In the genomic region with DNA sequence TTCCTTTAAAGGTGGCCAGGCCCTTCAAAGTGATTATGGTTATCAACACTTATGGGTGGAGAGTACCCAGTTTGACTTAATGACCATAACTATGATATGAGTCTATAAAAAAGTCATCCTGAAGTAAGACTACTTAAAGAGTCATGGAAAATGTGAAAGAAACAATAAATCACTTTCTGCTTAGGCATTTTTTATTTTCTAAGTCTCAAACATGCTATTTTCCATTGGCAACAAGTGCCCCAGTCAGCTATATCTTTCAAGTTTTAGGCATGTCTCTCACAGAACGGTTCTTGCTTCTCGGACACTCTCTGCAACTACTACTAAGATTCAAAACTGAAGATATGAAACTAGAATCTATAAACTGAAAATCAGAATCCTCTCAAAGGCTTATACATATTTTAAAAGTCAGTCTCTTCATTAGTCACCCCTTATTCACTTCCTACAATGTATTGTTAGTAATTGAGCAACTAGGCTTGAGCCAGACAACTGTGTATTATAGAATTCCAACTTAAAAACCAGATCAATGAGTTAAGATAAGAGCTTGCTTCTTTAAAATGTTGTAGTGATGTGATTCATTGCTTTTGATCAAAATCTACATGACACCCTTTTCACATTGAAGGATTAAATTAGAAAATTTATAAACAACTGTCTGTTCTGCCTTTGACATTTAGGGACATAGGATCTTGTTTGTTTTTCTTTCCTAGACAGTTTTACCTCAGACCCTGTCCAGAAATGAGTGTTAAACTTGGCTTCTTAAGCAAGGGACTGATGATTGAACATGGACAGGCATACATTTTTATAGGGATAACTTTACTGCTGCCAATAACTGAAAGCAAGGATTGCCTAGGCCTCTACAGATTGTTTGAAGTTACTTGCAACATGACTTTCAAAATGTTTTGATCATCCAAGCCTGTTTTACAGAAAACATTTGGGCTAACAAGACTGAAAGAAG, we compare ENCODE assay signal across 1 cellular context.
TF ChIP-seq lines count a peak whose summit lies in the region.

No MANE protein-coding gene starts in this region.

TF ChIP-seq in HCT116, 20 proteins besides CTCF, POLR2A, EP300 and RAD21 (continued from another document):
- TF ChIP-seq, protein P1, sequence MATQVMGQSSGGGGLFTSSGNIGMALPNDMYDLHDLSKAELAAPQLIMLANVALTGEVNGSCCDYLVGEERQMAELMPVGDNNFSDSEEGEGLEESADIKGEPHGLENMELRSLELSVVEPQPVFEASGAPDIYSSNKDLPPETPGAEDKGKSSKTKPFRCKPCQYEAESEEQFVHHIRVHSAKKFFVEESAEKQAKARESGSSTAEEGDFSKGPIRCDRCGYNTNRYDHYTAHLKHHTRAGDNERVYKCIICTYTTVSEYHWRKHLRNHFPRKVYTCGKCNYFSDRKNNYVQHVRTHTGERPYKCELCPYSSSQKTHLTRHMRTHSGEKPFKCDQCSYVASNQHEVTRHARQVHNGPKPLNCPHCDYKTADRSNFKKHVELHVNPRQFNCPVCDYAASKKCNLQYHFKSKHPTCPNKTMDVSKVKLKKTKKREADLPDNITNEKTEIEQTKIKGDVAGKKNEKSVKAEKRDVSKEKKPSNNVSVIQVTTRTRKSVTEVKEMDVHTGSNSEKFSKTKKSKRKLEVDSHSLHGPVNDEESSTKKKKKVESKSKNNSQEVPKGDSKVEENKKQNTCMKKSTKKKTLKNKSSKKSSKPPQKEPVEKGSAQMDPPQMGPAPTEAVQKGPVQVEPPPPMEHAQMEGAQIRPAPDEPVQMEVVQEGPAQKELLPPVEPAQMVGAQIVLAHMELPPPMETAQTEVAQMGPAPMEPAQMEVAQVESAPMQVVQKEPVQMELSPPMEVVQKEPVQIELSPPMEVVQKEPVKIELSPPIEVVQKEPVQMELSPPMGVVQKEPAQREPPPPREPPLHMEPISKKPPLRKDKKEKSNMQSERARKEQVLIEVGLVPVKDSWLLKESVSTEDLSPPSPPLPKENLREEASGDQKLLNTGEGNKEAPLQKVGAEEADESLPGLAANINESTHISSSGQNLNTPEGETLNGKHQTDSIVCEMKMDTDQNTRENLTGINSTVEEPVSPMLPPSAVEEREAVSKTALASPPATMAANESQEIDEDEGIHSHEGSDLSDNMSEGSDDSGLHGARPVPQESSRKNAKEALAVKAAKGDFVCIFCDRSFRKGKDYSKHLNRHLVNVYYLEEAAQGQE (IDR thresholded peaks at IDR 0.05; ENCODE audit: low read depth), result no peak
- TF ChIP-seq CEBPB (IDR thresholded peaks at IDR 0.05; ENCODE audit: low read depth) (peak; percentile 66), SRF (IDR thresholded peaks at IDR 0.05; ENCODE audit: low read depth) (0 out of 2 replicates have a peak, but pooled peaks have one; percentile 11), FOSL1 (IDR thresholded peaks at IDR 0.05; ENCODE audit: low read depth) (peak; percentile 47; the same call in 1 of the 2 replicates), ZNF274 (IDR thresholded peaks at IDR 0.05; ENCODE audit: low read depth, low read length) (no peak), YY1 (IDR thresholded peaks at IDR 0.05; ENCODE audit: extremely low read depth, insufficient replicate concordance, low read depth, low read length) (no peak)
